Comparison of ENCODE assay signal across 9 cellular contexts in genomic region chr4:2689825-2690700, GRCh38.
DNase-seq lines count a peak whose midpoint lies in the region; ATAC-seq lines count a peak whose summit lies in the region.
"Had no signal": no experiment of that assay in that cellular context is flagged by ENCODE, and none has a peak within 500 bp of the region (broad histone marks: within the 10 kb centered on the region; RNA-seq: fewer than 3 reads in every experiment).

No MANE protein-coding gene starts in this region.

- H3K36me3 Mint-ChIP-seq in activated T-helper 1 cell treated with anti-CD3 and anti-CD28 coated beads, Interleukin-12 subunit alpha, Interleukin-12 subunit beta, Interleukin-2, Interleukin-4 antibody, amounts not matched to agents 30 ng/mL and 10 ng/mL and 1 ng/mL, durations not matched to agents 14 hours and 24 hours and 36 hours (ENCODE audit: low read depth): peaks cover 50% of the 10 kb centered on the region

- no peak overlapping the region for H3K4me3 Mint-ChIP-seq in activated T-helper 1 cell treated with anti-CD3 and anti-CD28 coated beads, Interleukin-12 subunit alpha, Interleukin-12 subunit beta, Interleukin-2, Interleukin-4 antibody, amounts not matched to agents 30 ng/mL and 10 ng/mL and 1 ng/mL, durations not matched to agents 14 hours and 24 hours and 36 hours

- H3K4me1 Mint-ChIP-seq in activated T-helper 1 cell treated with anti-CD3 and anti-CD28 coated beads, Interleukin-12 subunit alpha, Interleukin-12 subunit beta, Interleukin-2, Interleukin-4 antibody, amounts not matched to agents 30 ng/mL and 10 ng/mL and 1 ng/mL, durations not matched to agents 14 hours and 24 hours and 36 hours (ENCODE audit: low read depth): peaks cover 35% of the 10 kb centered on the region

- H3K27ac Mint-ChIP-seq in activated T-helper 1 cell treated with anti-CD3 and anti-CD28 coated beads, Interleukin-12 subunit alpha, Interleukin-12 subunit beta, Interleukin-2, Interleukin-4 antibody, amounts not matched to agents 30 ng/mL and 10 ng/mL and 1 ng/mL, durations not matched to agents 14 hours and 24 hours and 36 hours: peak overlapping the region; percentile 62

- intact Hi-C loops in activated T-helper 1 cell treated with anti-CD3 and anti-CD28 coated beads, Interleukin-12 subunit alpha, Interleukin-12 subunit beta, Interleukin-2, Interleukin-4 antibody, amounts not matched to agents 30 ng/mL and 10 ng/mL and 1 ng/mL, durations not matched to agents 14 hours and 24 hours and 36 hours (cut with micrococcal nuclease): no loop called here

- no peak for DNase-seq in activated T-helper 1 cell treated with anti-CD3 and anti-CD28 coated beads, Interleukin-12 subunit alpha, Interleukin-12 subunit beta, Interleukin-2, Interleukin-4 antibody, amounts not matched to agents 30 ng/mL and 10 ng/mL and 1 ng/mL, durations not matched to agents 14 hours and 24 hours and 36 hours (ENCODE audit: low spot score)
- peak; percentile 13 to 20 for DNase-seq in stimulated activated CD8-positive, alpha-beta memory T cell treated with anti-CD3 and anti-CD28 coated beads, Interleukin-15, amount 100 ng/mL, for 4 hours (ENCODE audit: low read depth in 2 of 2)
- no peak for DNase-seq in hepatic stellate cell (ENCODE audit: low spot score)
- DNase-seq in NCI-H345 (lab: John Stamatoyannopoulos, UW): no peak
- DNase-seq in NCI-H1105 (lab: John Stamatoyannopoulos, UW): no peak
- DNase-seq: hypothalamus had no signal

- no peaks in the 10 kb centered on the region for H3K27me3 Mint-ChIP-seq in activated T-helper 1 cell treated with anti-CD3 and anti-CD28 coated beads, Interleukin-12 subunit alpha, Interleukin-12 subunit beta, Interleukin-2, Interleukin-4 antibody, amounts not matched to agents 30 ng/mL and 10 ng/mL and 1 ng/mL, durations not matched to agents 14 hours and 24 hours and 36 hours (ENCODE audit: insufficient read depth)

- H3K9me3 Mint-ChIP-seq in activated T-helper 1 cell treated with anti-CD3 and anti-CD28 coated beads, Interleukin-12 subunit alpha, Interleukin-12 subunit beta, Interleukin-2, Interleukin-4 antibody, amounts not matched to agents 30 ng/mL and 10 ng/mL and 1 ng/mL, durations not matched to agents 14 hours and 24 hours and 36 hours: no peaks in the 10 kb centered on the region

- ATAC-seq in GM19023 (IDR thresholded peaks at IDR 0.05; ENCODE audit: unreplicated experiment): peak; percentile 56
- peak; percentile 54 for ATAC-seq in HG03135 (IDR thresholded peaks at IDR 0.05; ENCODE audit: unreplicated experiment)
- no peak for ATAC-seq in HG03039 (IDR thresholded peaks at IDR 0.05; ENCODE audit: unreplicated experiment)

Comparison
In these comparisons a context has a peak if more than half of its experiments do, and no peak if none do; other contexts are left out.
1. DNase-seq: peak in stimulated activated CD8-positive, alpha-beta memory T cell treated with anti-CD3 and anti-CD28 coated beads, Interleukin-15, amount 100 ng/mL, for 4 hours (2 of 2); none in activated T-helper 1 cell treated with anti-CD3 and anti-CD28 coated beads, Interleukin-12 subunit alpha, Interleukin-12 subunit beta, Interleukin-2, Interleukin-4 antibody, amounts not matched to agents 30 ng/mL and 10 ng/mL and 1 ng/mL, durations not matched to agents 14 hours and 24 hours and 36 hours (single experiment), hepatic stellate cell (single experiment), NCI-H345 (single experiment) and NCI-H1105 (single experiment).